In the genomic region with DNA sequence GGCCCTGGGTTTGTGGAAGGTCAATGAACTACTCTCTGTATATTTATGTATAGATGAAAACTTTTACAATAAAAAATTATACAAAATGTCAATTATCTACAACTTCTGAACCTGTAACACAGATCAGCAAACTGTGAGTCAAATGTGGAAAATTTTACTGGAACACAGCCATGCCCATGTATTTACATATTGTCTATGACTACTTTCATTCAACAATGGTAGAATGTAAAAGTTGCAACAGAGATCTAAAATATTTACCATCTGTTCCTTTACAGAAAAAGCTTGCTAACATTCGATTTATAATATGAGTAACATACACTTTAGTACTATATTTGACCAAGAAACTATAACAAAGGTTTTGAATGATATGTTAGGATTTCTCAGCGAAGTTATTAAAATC, we compare ENCODE assay signal across 20 cellular contexts.
DNase-seq lines count a peak whose midpoint lies in the region; ATAC-seq and TF ChIP-seq lines count a peak whose summit lies in the region.
"Had no signal": no experiment of that assay in that cellular context is flagged by ENCODE, and none has a peak within 500 bp of the region (broad histone marks: within the 10 kb centered on the region; RNA-seq: fewer than 3 reads in every experiment).

No MANE protein-coding gene starts in this region.

- no peaks in the 10 kb centered on the region for H3F3A ChIP-seq in GM23248 (ENCODE audit: insufficient read depth)

- DNase-seq in Calu3 (peak; percentile 4), NCI-H446 treated with DMSO at 0.1 percent for 48 hours (lab: John Stamatoyannopoulos, UW) (peak; percentile 5), mammary epithelial cell (peak; percentile 67), foreskin fibroblast (peak; percentile 57 to 79), mesendoderm (no peak), SK-N-DZ (ENCODE audit: low spot score) (no peak), GM23248 (no peak)
- DNase-seq: activated CD4-positive, alpha-beta T cell treated with anti-CD3 and anti-CD28 coated beads for 1 hour; CD4-positive, CD25-positive, alpha-beta regulatory T cell; DMS153; effector memory CD8-positive, alpha-beta T cell; left ventricle myocardium inferior; NCI-H774; right lobe of liver; stimulated activated naive CD8-positive, alpha-beta T cell treated with anti-CD3 and anti-CD28 coated beads, Interleukin-15, Interleukin-2, amounts not matched to agents 100 U/mL and 50 U/mL, for 24 hours; upper lobe of left lung had no signal

- H2BK5ac ChIP-seq in mesendoderm (ENCODE audit: low read length), result no peak overlapping the region

- CTCF ChIA-PET in Calu3 (lab: Charles Lee) (no interaction called here), mammary epithelial cell (lab: Charles Lee; ENCODE audit: low non-redundant PET) (no interaction called here)

- H4K20me1 ChIP-seq in mammary epithelial cell (ENCODE audit: insufficient read depth, low read length), result no peaks in the 10 kb centered on the region
- H4K20me1 ChIP-seq in GM23248 (ENCODE audit: insufficient read depth), result no peaks in the 10 kb centered on the region

- H3K79me2 ChIP-seq in mammary epithelial cell (ENCODE audit: insufficient read depth, low read length) (no peaks in the 10 kb centered on the region), mesendoderm (ENCODE audit: control insufficient read depth, insufficient read depth, low read length) (no peaks in the 10 kb centered on the region), GM23248 (ENCODE audit: insufficient read depth) (no peaks in the 10 kb centered on the region)

- no peak overlapping the region for H3K4me3 Mint-ChIP-seq in Calu3 (ENCODE audit: low read depth, unreplicated experiment)
- H3K4me3 Mint-ChIP-seq: activated T-helper 17 cell treated with anti-CD3 and anti-CD28 coated beads, Interleukin-2, amount 50 U/mL, for 72 hours; CD4-positive, CD25-positive, alpha-beta regulatory T cell; effector memory CD8-positive, alpha-beta T cell had no signal

- no peaks in the 10 kb centered on the region for H3K9me2 ChIP-seq in GM23248 (ENCODE audit: insufficient read depth)

- H3K4me2 ChIP-seq in mammary epithelial cell (ENCODE audit: insufficient read depth, low read depth, low read length), result no peak overlapping the region
- no peak overlapping the region for H3K4me2 ChIP-seq in mesendoderm (ENCODE audit: low read length)
- no peak overlapping the region for H3K4me2 ChIP-seq in GM23248 (ENCODE audit: unreplicated experiment)
- H3K4me2 ChIP-seq: PC-9 had no signal

- WGBS in mammary epithelial cell (ENCODE audit: low coverage, missing lambda C conversion rate), result 80% methylated on average over 2 of the region's 2 CpGs
- WGBS in mesendoderm (ENCODE audit: extremely low coverage, insufficient coverage, low lambda C conversion rate), result no CpG with 5 or more reads among the region's 2 CpGs
- WGBS in GM23248 (ENCODE audit: low coverage in 1 of 2, low lambda C conversion rate in 2 of 2, missing lambda C conversion rate in 2 of 2), 2 experiments, result 98 to 99% methylated on average over 2 of the region's 2 CpGs

- dilution Hi-C loops in mammary epithelial cell (cut with HindIII; ENCODE audit: low sequenced_read_pairs), result no loop called here

- H2AFZ ChIP-seq in mammary epithelial cell (ENCODE audit: low read depth, low read length), result no peak overlapping the region
- H2AFZ ChIP-seq in GM23248, result no peak overlapping the region
- H2AFZ ChIP-seq: PC-9 had no signal

- no peaks in the 10 kb centered on the region for H3K27me3 Mint-ChIP-seq in Calu3 (ENCODE audit: unreplicated experiment)
- H3K27me3 Mint-ChIP-seq: effector memory CD8-positive, alpha-beta T cell had no signal

- H3K27ac ChIP-seq in mammary epithelial cell (ENCODE audit: insufficient read depth, low read depth, low read length), result no peak overlapping the region
- no peak overlapping the region for H3K27ac ChIP-seq in mesendoderm (ENCODE audit: low read depth, low read length)
- no peak overlapping the region for H3K27ac ChIP-seq in GM23248
- H3K27ac ChIP-seq: left ventricle myocardium inferior, neutrophil, PC-9, right lobe of liver, upper lobe of left lung had no signal

- no peak overlapping the region for H2BK15ac ChIP-seq in mesendoderm (replicated peaks; ENCODE audit: low read depth)

- H3K4me1 ChIP-seq in mammary epithelial cell (ENCODE audit: insufficient read depth, low read length), result no peaks in the 10 kb centered on the region
- no peaks in the 10 kb centered on the region for H3K4me1 ChIP-seq in mesendoderm (ENCODE audit: control insufficient read depth, low read depth, low read length)
- no peaks in the 10 kb centered on the region for H3K4me1 ChIP-seq in GM23248 (ENCODE audit: insufficient read depth)
- H3K4me1 ChIP-seq: left ventricle myocardium inferior, right lobe of liver, upper lobe of left lung had no signal

- H4K8ac ChIP-seq in mesendoderm (ENCODE audit: low read depth, low read length), result no peak overlapping the region

- H3K4me1 Mint-ChIP-seq in Calu3 (ENCODE audit: low read depth, unreplicated experiment), result no peaks in the 10 kb centered on the region
- H3K4me1 Mint-ChIP-seq: activated T-helper 17 cell treated with anti-CD3 and anti-CD28 coated beads, Interleukin-2, amount 50 U/mL, for 72 hours; CD4-positive, CD25-positive, alpha-beta regulatory T cell had no signal

- no TSS peak for BruUV-seq in Calu3 (replicated peaks; lab: Mats Ljungman, UMichigan)
- no TSS peak for BruUV-seq in mammary epithelial cell (replicated peaks; lab: Mats Ljungman, UMichigan)

- ATAC-seq in HG02759 (IDR thresholded peaks at IDR 0.05; ENCODE audit: unreplicated experiment), result no peak
- ATAC-seq: activated T-helper 17 cell treated with anti-CD3 and anti-CD28 coated beads, Interleukin-2, amount 50 U/mL, for 72 hours; effector memory CD8-positive, alpha-beta T cell; right lobe of liver; stimulated activated naive CD8-positive, alpha-beta T cell treated with anti-CD3 and anti-CD28 coated beads, Interleukin-15, Interleukin-2, amounts not matched to agents 100 U/mL and 50 U/mL, for 24 hours had no signal

- no peak overlapping the region for H3K4me3 ChIP-seq in mammary epithelial cell (replicated peaks in 1 of 3; ENCODE audit: insufficient read depth in 1 of 3, low read depth in 2 of 3, low read length in 3 of 3)
- no peak overlapping the region for H3K4me3 ChIP-seq in foreskin fibroblast (ENCODE audit: low read depth in 1 of 2, low read length in 2 of 2)
- H3K4me3 ChIP-seq in mesendoderm (ENCODE audit: low read length), result no peak overlapping the region
- H3K4me3 ChIP-seq in GM23248, result no peak overlapping the region
- H3K4me3 ChIP-seq: left ventricle myocardium inferior, PC-9, right lobe of liver, upper lobe of left lung had no signal

- no peak overlapping the region for H4K5ac ChIP-seq in mesendoderm (ENCODE audit: low read length)

- no peak overlapping the region for H3K23ac ChIP-seq in mesendoderm (ENCODE audit: low read length)

- TF ChIP-seq CTCF in Calu3 (IDR thresholded peaks at IDR 0.05; ENCODE audit: unreplicated experiment) (no peak), mammary epithelial cell (conservative IDR thresholded peaks at IDR 0.05 in 1 of 2, IDR thresholded peaks at IDR 0.05 in 1 of 2; ENCODE audit: extremely low read depth in 1 of 2, insufficient read depth in 1 of 2, low read depth in 1 of 2, low read length in 2 of 2) (no peak), foreskin fibroblast (IDR thresholded peaks at IDR 0.05; ENCODE audit: low read depth, low read length) (no peak)

- H3K9me3 ChIP-seq in mammary epithelial cell (replicated peaks; ENCODE audit: insufficient read depth, low read length) (no peaks in the 10 kb centered on the region), GM23248 (ENCODE audit: low read depth) (no peaks in the 10 kb centered on the region)
- H3K9me3 ChIP-seq: left ventricle myocardium inferior, neutrophil, right lobe of liver, upper lobe of left lung had no signal

- H3K9ac ChIP-seq in mammary epithelial cell (ENCODE audit: insufficient read depth, low read length) (no peak overlapping the region), mesendoderm (ENCODE audit: low read length) (no peak overlapping the region), GM23248 (no peak overlapping the region)

- H3K18ac ChIP-seq in mesendoderm (ENCODE audit: low read length), result no peak overlapping the region

- H3K36me3 ChIP-seq in mammary epithelial cell (ENCODE audit: insufficient read depth, low read length) (peaks cover 2% of the 10 kb centered on the region), mesendoderm (ENCODE audit: control insufficient read depth, insufficient read depth, low read length) (no peaks in the 10 kb centered on the region), GM23248 (ENCODE audit: low read depth) (peaks cover 4% of the 10 kb centered on the region; the same call in 1 of the 2 replicates)
- H3K36me3 ChIP-seq: neutrophil had no signal

- intact Hi-C loops in Calu3 (cut with micrococcal nuclease; ENCODE audit: unreplicated experiment) (no loop called here), mammary epithelial cell (cut with micrococcal nuclease) (no loop called here)

- H3K27ac Mint-ChIP-seq in Calu3 (ENCODE audit: unreplicated experiment), result no peak overlapping the region
- H3K27ac Mint-ChIP-seq: activated T-helper 17 cell treated with anti-CD3 and anti-CD28 coated beads, Interleukin-2, amount 50 U/mL, for 72 hours; CD4-positive, CD25-positive, alpha-beta regulatory T cell; effector memory CD8-positive, alpha-beta T cell had no signal

- H2BK120ac ChIP-seq in mesendoderm (ENCODE audit: low read depth, low read length), result no peak overlapping the region

- H3K36me3 Mint-ChIP-seq in Calu3 (ENCODE audit: insufficient read depth, unreplicated experiment), result no peaks in the 10 kb centered on the region
- H3K36me3 Mint-ChIP-seq: CD4-positive, CD25-positive, alpha-beta regulatory T cell had no signal

- in situ Hi-C loops in mammary epithelial cell (cut with MboI; ENCODE audit: low sequenced_read_pairs in 2 of 2), result no loop called here
- in situ Hi-C loops in GM23248 (cut with MboI), result no loop called here

- H2AK5ac ChIP-seq in mesendoderm (ENCODE audit: low read length), result no peak overlapping the region

- H3K27me3 ChIP-seq in mammary epithelial cell (ENCODE audit: insufficient read depth, low read length) (no peaks in the 10 kb centered on the region), mesendoderm (ENCODE audit: insufficient read depth, low read length, poor library complexity) (no peaks in the 10 kb centered on the region), GM23248 (replicated peaks; ENCODE audit: insufficient read depth) (no peaks in the 10 kb centered on the region)
- H3K27me3 ChIP-seq: neutrophil, right lobe of liver, upper lobe of left lung had no signal

- H3K4ac ChIP-seq in mesendoderm (ENCODE audit: low read depth, low read length), result no peak overlapping the region

- no peak overlapping the region for H3K56ac ChIP-seq in mesendoderm (ENCODE audit: low read length)

- H3K79me1 ChIP-seq in mesendoderm (ENCODE audit: low read length), result no peaks in the 10 kb centered on the region

- H3K9me3 Mint-ChIP-seq in Calu3 (ENCODE audit: low read depth, unreplicated experiment), result no peaks in the 10 kb centered on the region
- H3K9me3 Mint-ChIP-seq: activated T-helper 17 cell treated with anti-CD3 and anti-CD28 coated beads, Interleukin-2, amount 50 U/mL, for 72 hours; CD4-positive, CD25-positive, alpha-beta regulatory T cell; effector memory CD8-positive, alpha-beta T cell had no signal

Comparison
In these comparisons a context has a peak if more than half of its experiments do, and no peak if none do; other contexts are left out.
1. DNase-seq: peak in Calu3 (single experiment), NCI-H446 treated with DMSO at 0.1 percent for 48 hours (single experiment), mammary epithelial cell (single experiment) and foreskin fibroblast (2 of 2); none in mesendoderm (single experiment), SK-N-DZ (single experiment) and GM23248 (single experiment).